ENCODE assay signal across 16 cellular contexts in the genomic region with DNA sequence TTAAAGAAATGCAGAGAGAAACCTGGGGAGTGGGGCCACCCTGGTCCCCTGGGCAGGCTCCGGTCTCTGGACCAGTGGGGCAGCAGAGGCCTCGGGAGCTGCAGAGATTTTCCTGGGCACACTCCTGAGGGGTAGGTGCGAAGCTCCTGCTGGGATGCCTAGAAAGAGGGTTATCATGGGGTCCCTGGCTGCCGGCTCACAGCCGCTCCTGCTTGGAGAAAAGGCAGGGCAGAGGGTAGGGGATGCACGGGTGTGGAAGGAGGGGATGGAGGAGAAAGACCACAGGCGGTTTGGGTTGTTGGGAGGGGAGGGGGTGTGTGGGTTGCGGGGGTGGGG.
DNase-seq lines count a peak whose midpoint lies in the region; ATAC-seq and TF ChIP-seq lines count a peak whose summit lies in the region.
"Had no signal": no experiment of that assay in that cellular context is flagged by ENCODE, and none has a peak within 500 bp of the region (broad histone marks: within the 10 kb centered on the region; RNA-seq: fewer than 3 reads in every experiment).

No MANE protein-coding gene starts in this region.

- H3K9me3 Mint-ChIP-seq in Calu3 (ENCODE audit: low read depth, unreplicated experiment): no peaks in the 10 kb centered on the region
- H3K9me3 Mint-ChIP-seq in central memory CD8-positive, alpha-beta T cell: no peaks in the 10 kb centered on the region
- peaks cover 3% of the 10 kb centered on the region for H3K9me3 Mint-ChIP-seq in nephron progenitor cell

- DNase-seq in Calu3 (no peak), nephron progenitor cell (no peak), posterior vena cava (ENCODE audit: low spot score) (no peak), activated gamma-delta T cell (lab: John Stamatoyannopoulos, UW) (no peak), NCI-H748 (lab: John Stamatoyannopoulos, UW; ENCODE audit: unreplicated experiment) (no peak)
- no peak for DNase-seq in central memory CD8-positive, alpha-beta T cell (ENCODE audit: low spot score in 2 of 2)
- DNase-seq: activated CD8-positive, alpha-beta memory T cell treated with anti-CD3 and anti-CD28 coated beads, Interleukin-2, amount 10 ng/mL, durations not matched to agents 7 days and 5 days; colonic mucosa; kidney glomerular epithelial cell; mesendoderm; NCI-H1436 treated with DMSO at 0.1 percent for 48 hours; NCI-H510A; NK-92 treated with Interleukin-12 subunit alpha and Interleukin-12 subunit beta, amount 100 ng/mL, for 24 hours; ovary had no signal

- no peaks in the 10 kb centered on the region for H3K9me3 ChIP-seq in HUES6 (ENCODE audit: control insufficient read depth, insufficient read depth, low read depth, low read length)
- H3K9me3 ChIP-seq: colonic mucosa, ovary, right atrium auricular region had no signal

- intact Hi-C loops in Calu3 (cut with micrococcal nuclease; ENCODE audit: unreplicated experiment) (no loop called here), posterior vena cava (cut with DNase I) (no loop called here)

- no TSS peak for BruUV-seq in Calu3 (replicated peaks; lab: Mats Ljungman, UMichigan)

- peaks cover 23% of the 10 kb centered on the region for H3K4me1 Mint-ChIP-seq in Calu3 (ENCODE audit: low read depth, unreplicated experiment)
- H3K4me1 Mint-ChIP-seq in central memory CD8-positive, alpha-beta T cell: peaks cover 34% of the 10 kb centered on the region
- peaks cover 67% of the 10 kb centered on the region for H3K4me1 Mint-ChIP-seq in nephron progenitor cell

- H3K27me3 Mint-ChIP-seq in Calu3 (ENCODE audit: unreplicated experiment) (peaks cover 91% of the 10 kb centered on the region), nephron progenitor cell (ENCODE audit: low read depth, poor library complexity) (peaks cover 68% of the 10 kb centered on the region)
- peaks cover 86% of the 10 kb centered on the region for H3K27me3 Mint-ChIP-seq in central memory CD8-positive, alpha-beta T cell

- CTCF ChIA-PET in Calu3 (lab: Charles Lee): interaction anchor here (0.6 kb wide), 1 partner anchor 1367 kb away, joined by 4 read pairs; no protein-coding TSS in a partner anchor

- H3K27ac Mint-ChIP-seq in Calu3 (ENCODE audit: unreplicated experiment) (no peak overlapping the region), nephron progenitor cell (no peak overlapping the region)
- no peak overlapping the region for H3K27ac Mint-ChIP-seq in central memory CD8-positive, alpha-beta T cell (ENCODE audit: low read depth)
- H3K27ac Mint-ChIP-seq: activated CD8-positive, alpha-beta memory T cell treated with anti-CD3 and anti-CD28 coated beads, Interleukin-2, amount 10 ng/mL, durations not matched to agents 7 days and 5 days had no signal

- no peak overlapping the region for H3K27ac ChIP-seq in HUES6 (ENCODE audit: low read depth, low read length)
- H3K27ac ChIP-seq: colonic mucosa, ovary, right atrium auricular region had no signal

- H3K27me3 ChIP-seq in HUES6 (ENCODE audit: control insufficient read depth, insufficient read depth, low read length): peaks cover 100% of the 10 kb centered on the region

- no peaks in the 10 kb centered on the region for H3K36me3 ChIP-seq in HUES6 (ENCODE audit: control insufficient read depth, insufficient read depth, low read length)
- H3K36me3 ChIP-seq: colonic mucosa, ovary, right atrium auricular region had no signal

- H3K36me3 Mint-ChIP-seq in Calu3 (ENCODE audit: insufficient read depth, unreplicated experiment) (peaks cover 22% of the 10 kb centered on the region), nephron progenitor cell (ENCODE audit: low read depth) (no peaks in the 10 kb centered on the region)
- peaks cover 8% of the 10 kb centered on the region for H3K36me3 Mint-ChIP-seq in central memory CD8-positive, alpha-beta T cell (ENCODE audit: insufficient read depth)

- peak overlapping the region; percentile 44 for H3K4me3 ChIP-seq in HUES6 (ENCODE audit: low read depth, low read length)
- H3K4me3 ChIP-seq: colonic mucosa, ovary had no signal

- H3K4me3 Mint-ChIP-seq in Calu3 (ENCODE audit: low read depth, unreplicated experiment): peak overlapping the region; percentile 66
- peak overlapping the region; percentile 45 for H3K4me3 Mint-ChIP-seq in central memory CD8-positive, alpha-beta T cell
- peak overlapping the region; percentile 61 for H3K4me3 Mint-ChIP-seq in nephron progenitor cell
- H3K4me3 Mint-ChIP-seq: activated CD8-positive, alpha-beta memory T cell treated with anti-CD3 and anti-CD28 coated beads, Interleukin-2, amount 10 ng/mL, durations not matched to agents 7 days and 5 days had no signal

- no peak for ATAC-seq in central memory CD8-positive, alpha-beta T cell (replicated peaks; ENCODE audit: extremely low read depth, poor library complexity, severe bottlenecking)
- ATAC-seq: activated CD8-positive, alpha-beta memory T cell treated with anti-CD3 and anti-CD28 coated beads, Interleukin-2, amount 10 ng/mL, durations not matched to agents 7 days and 5 days had no signal

- no peak overlapping the region for H3K9ac ChIP-seq in HUES6 (ENCODE audit: low read length)

- TF ChIP-seq CTCF in Calu3 (IDR thresholded peaks at IDR 0.05; ENCODE audit: unreplicated experiment) (no peak), nephron progenitor cell (IDR thresholded peaks at IDR 0.05) (no peak)

- peaks cover 36% of the 10 kb centered on the region for H3K4me1 ChIP-seq in HUES6 (ENCODE audit: control insufficient read depth, insufficient read depth, low read length)
